In the genomic region with DNA sequence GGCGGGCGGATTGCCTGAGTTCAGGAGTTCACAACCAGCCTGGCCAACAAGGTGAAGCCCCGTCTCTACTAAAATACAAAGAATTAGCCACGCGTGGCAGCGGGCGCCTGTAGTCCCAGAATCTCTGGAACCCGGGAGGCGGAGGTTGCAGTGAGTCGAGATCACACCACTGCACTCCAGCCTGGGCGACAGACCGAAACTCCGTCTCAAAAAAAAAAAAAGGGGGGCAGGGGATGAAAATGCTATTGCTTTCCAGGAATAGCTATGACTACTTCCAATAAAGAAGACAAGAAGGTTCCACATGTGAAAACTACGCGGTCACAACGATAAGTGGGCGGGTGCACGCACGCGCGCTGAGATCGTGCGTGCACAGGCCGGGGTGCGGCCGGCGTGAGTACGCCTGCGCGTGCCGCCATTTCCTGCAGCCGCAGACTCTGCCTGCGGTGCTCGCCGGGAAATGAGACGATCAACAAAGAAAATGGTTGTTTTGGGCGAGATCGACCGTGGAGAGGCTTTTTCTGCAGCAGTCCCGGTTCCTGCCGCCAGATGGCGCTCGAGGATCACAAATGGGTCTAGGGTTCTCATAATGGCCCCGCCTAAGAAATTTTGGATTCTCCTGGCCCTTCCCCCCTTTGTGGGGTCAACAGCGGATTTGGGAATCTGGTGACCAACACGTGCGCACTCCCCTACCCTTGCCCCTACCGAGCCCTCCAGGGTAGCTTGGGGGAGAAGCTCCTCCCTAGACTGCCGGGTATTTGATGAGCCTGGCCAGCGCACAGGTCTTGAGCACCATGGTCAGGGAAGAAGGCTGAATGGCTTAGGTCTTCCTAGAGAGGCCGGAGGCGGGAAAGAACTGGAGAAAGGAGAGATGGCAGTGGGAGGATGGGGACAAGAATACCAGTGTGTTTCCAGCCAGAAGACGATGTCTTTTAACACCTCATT, we compare ENCODE assay signal across 8 cellular contexts. TPM values are rescaled to one million over a fixed set of nuclear protein-coding genes. Genes with fewer than 3 reads are reported as not detected.
DNase-seq lines count a peak whose midpoint lies in the region; ATAC-seq, FAIRE-seq and TF ChIP-seq lines count a peak whose summit lies in the region.

No MANE protein-coding gene starts in this region.

- peak overlapping the region; percentile 63 for H3K4me3 Mint-ChIP-seq in activated naive CD8-positive, alpha-beta T cell treated with anti-CD3 and anti-CD28 coated beads for 36 hours

- peaks cover 0 to 4% (median 0%) of the 10 kb centered on the region in 3 donors for H3K4me1 ChIP-seq in pancreas
- peaks cover 0 to 2% (median 0%) of the 10 kb centered on the region in 4 donors for H3K4me1 ChIP-seq in tibial artery

- ATAC-seq in HG02610 (IDR thresholded peaks at IDR 0.05; ENCODE audit: unreplicated experiment) (peak; percentile 93), Right ventricle myocardium inferior (peak; percentile 99), pancreas (peak; percentile 96 to 99 (median 98))

- H3K36me3 ChIP-seq in pancreas: no peaks in the 10 kb centered on the region
- H3K36me3 ChIP-seq in tibial artery: peaks cover 0 to 5% (median 0%) of the 10 kb centered on the region in 3 donors

- H3K9me3 Mint-ChIP-seq in activated naive CD8-positive, alpha-beta T cell treated with anti-CD3 and anti-CD28 coated beads for 36 hours: no peaks in the 10 kb centered on the region

- DNase-seq in GM10248 (ENCODE audit: extremely low spot score) (peak; percentile 85), NCI-H1092 treated with DMSO at 0.1 percent for 48 hours (lab: John Stamatoyannopoulos, UW) (peak; percentile 79), SKM-1 (lab: John Stamatoyannopoulos, UW; ENCODE audit: unreplicated experiment) (peak; percentile 33), Right ventricle myocardium inferior (ENCODE audit: missing footprints) (peak; percentile 92), pancreas (peak; percentile 82 to 94 (median 91)), tibial artery (peak; percentile 81 to 92)
- DNase-seq in activated naive CD8-positive, alpha-beta T cell treated with anti-CD3 and anti-CD28 coated beads for 36 hours: peak; percentile 86

- peak; percentile 93 for FAIRE-seq in pancreas (lab: Jason Lieb, UNC)

- POLR2A ChIA-PET in GM10248 (lab: Yijun Ruan, JAX): interaction anchor here (0.6 kb wide), 1 partner anchor 72 kb away, joined by 3 read pairs; no protein-coding TSS in a partner anchor

- 26 to 33% methylated on average over 53 of the region's 53 CpGs for WGBS in pancreas, 2 donors

- peak overlapping the region in 1 of 4 donors; percentile 26 for H3K4me3 ChIP-seq in pancreas
- peak overlapping the region; percentile 34 for H3K4me3 ChIP-seq in tibial artery

- peaks cover 4% of the 10 kb centered on the region for H3K4me1 Mint-ChIP-seq in activated naive CD8-positive, alpha-beta T cell treated with anti-CD3 and anti-CD28 coated beads for 36 hours

- intact Hi-C loops in Right ventricle myocardium inferior (cut with DNase I): loop anchor here (5.0 kb wide), 1 partner anchor 709 kb away; no protein-coding TSS in a partner anchor
- intact Hi-C loops in pancreas (cut with DNase I): no loop called here
- intact Hi-C loops in tibial artery (cut with DNase I; ENCODE audit: low total_unique reads): loop anchor here (10.0 kb wide), 1 partner anchor 996 kb away; no protein-coding TSS in a partner anchor

- CTCF ChIA-PET in GM10248 (lab: Yijun Ruan, JAX): interaction anchor here (0.7 to 2.9 kb wide), 11 partner anchors 11 to 711 kb away, joined by 3 to 20 read pairs (median 3); a partner anchor contains a TSS

- peak overlapping the region; percentile 92 for H3K27ac Mint-ChIP-seq in activated naive CD8-positive, alpha-beta T cell treated with anti-CD3 and anti-CD28 coated beads for 36 hours

- H3K27me3 ChIP-seq in pancreas (peaks cover 0 to 3% (median 0%) of the 10 kb centered on the region in 4 donors), tibial artery (no peaks in the 10 kb centered on the region)

- H3K36me3 Mint-ChIP-seq in activated naive CD8-positive, alpha-beta T cell treated with anti-CD3 and anti-CD28 coated beads for 36 hours: no peaks in the 10 kb centered on the region

- H3K27ac ChIP-seq in pancreas (peak overlapping the region in 2 of 4 donors; percentile 34 to 67), tibial artery (peak overlapping the region; percentile 44 to 70)

- TF ChIP-seq CTCF in GM10248 (IDR thresholded peaks at IDR 0.05; ENCODE audit: control extremely low read depth, extremely low read depth, low read depth, missing control alignments) (peak; percentile 72), pancreas (IDR thresholded peaks at IDR 0.05) (peak; percentile 87 to 97 (median 91)), tibial artery (IDR thresholded peaks at IDR 0.05) (peak; percentile 66 to 87)

- H3K27me3 Mint-ChIP-seq in activated naive CD8-positive, alpha-beta T cell treated with anti-CD3 and anti-CD28 coated beads for 36 hours: no peaks in the 10 kb centered on the region

- no peaks in the 10 kb centered on the region for H3K9me3 ChIP-seq in pancreas
- no peaks in the 10 kb centered on the region for H3K9me3 ChIP-seq in tibial artery

RNA-seq across cellular contexts. Expression of a gene that starts 35.1 kb away (rescaled TPM):
- total RNA-seq in activated naive CD8-positive, alpha-beta T cell treated with anti-CD3 and anti-CD28 coated beads for 36 hours: not detected
- total RNA-seq in Right ventricle myocardium inferior: not detected
- total RNA-seq in pancreas: not detected
- not detected for polyA plus RNA-seq in pancreas

Comparison
In these comparisons a context has a peak if more than half of its experiments do, and no peak if none do; other contexts are left out.
1. DNase-seq: peak in every context shown above with its lines; median percentile 92 in Right ventricle myocardium inferior; 91 in pancreas; 86 in tibial artery; 86 in activated naive CD8-positive, alpha-beta T cell treated with anti-CD3 and anti-CD28 coated beads for 36 hours; 85 in GM10248; 79 in NCI-H1092 treated with DMSO at 0.1 percent for 48 hours; 33 in SKM-1.
2. intact Hi-C loops: an anchor here in Right ventricle myocardium inferior (5.0 kb wide) and tibial artery (10.0 kb wide); none called in pancreas.